1 cellular context compared by ENCODE assay signal in the genomic region with DNA sequence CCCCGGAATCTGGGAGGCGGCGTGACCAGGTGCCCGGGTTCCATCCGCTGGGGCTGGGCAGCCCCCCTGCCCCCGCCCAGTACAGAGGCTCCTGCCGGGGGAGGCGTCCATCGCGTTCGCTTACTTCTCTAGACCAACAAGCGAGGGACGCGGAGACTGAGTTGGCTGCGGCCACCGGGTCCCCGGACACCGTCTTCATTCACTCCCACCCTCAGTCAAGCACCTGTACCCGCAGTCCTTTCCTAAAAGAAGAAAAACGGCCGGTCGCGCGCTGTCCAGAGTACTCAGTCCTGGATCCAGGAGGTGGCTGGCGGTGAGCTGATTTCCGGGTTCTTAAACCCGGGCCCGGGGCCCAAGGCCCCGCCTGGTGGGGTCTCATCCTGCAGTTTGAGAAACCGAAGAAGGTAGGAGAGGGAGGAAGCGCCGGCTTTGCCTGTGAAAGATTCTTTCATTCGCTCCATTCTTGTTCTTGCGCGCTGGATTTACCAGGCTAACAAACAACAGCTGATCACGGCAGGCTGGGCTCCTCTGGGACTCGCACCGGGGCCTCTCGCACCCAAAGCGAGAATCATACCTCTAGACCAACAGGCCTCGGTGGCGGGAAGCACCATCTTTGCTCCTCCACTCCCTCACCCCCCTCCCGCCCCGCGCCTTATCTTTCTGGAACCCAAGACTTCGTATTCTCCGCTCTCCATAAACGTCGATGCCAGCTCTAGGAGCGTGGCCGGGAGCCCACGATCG.
TF ChIP-seq lines count a peak whose summit lies in the region.

No MANE protein-coding gene starts in this region.

TF ChIP-seq in liver, 16 proteins besides CTCF, POLR2A, EP300 and RAD21 (continued from another document):
- TF ChIP-seq, protein P1, sequence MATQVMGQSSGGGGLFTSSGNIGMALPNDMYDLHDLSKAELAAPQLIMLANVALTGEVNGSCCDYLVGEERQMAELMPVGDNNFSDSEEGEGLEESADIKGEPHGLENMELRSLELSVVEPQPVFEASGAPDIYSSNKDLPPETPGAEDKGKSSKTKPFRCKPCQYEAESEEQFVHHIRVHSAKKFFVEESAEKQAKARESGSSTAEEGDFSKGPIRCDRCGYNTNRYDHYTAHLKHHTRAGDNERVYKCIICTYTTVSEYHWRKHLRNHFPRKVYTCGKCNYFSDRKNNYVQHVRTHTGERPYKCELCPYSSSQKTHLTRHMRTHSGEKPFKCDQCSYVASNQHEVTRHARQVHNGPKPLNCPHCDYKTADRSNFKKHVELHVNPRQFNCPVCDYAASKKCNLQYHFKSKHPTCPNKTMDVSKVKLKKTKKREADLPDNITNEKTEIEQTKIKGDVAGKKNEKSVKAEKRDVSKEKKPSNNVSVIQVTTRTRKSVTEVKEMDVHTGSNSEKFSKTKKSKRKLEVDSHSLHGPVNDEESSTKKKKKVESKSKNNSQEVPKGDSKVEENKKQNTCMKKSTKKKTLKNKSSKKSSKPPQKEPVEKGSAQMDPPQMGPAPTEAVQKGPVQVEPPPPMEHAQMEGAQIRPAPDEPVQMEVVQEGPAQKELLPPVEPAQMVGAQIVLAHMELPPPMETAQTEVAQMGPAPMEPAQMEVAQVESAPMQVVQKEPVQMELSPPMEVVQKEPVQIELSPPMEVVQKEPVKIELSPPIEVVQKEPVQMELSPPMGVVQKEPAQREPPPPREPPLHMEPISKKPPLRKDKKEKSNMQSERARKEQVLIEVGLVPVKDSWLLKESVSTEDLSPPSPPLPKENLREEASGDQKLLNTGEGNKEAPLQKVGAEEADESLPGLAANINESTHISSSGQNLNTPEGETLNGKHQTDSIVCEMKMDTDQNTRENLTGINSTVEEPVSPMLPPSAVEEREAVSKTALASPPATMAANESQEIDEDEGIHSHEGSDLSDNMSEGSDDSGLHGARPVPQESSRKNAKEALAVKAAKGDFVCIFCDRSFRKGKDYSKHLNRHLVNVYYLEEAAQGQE (IDR thresholded peaks at IDR 0.05) = peak; percentile 92
